In genomic region chr4:40502220-40502619, GRCh38 we compare ENCODE assay signal across 16 cellular contexts.
A peak's percentile ranks its signal among the peaks of the same experiment; 100 is the strongest.
DNase-seq lines count a peak whose midpoint lies in the region; ATAC-seq, FAIRE-seq and TF ChIP-seq lines count a peak whose summit lies in the region.
"Had no signal": no experiment of that assay in that cellular context is flagged by ENCODE, and none has a peak within 500 bp of the region (broad histone marks: within the 10 kb centered on the region; RNA-seq: fewer than 3 reads in every experiment).

No MANE protein-coding gene starts in this region.

- peak overlapping the region; percentile 57; the same call in 1 of the 2 replicates for H3K27ac ChIP-seq in GM12878 (ENCODE audit: control insufficient read depth, insufficient read depth)
- H3K27ac ChIP-seq: gastroesophageal sphincter had no signal

- H3K4me3 Mint-ChIP-seq in activated T-cell treated with anti-CD3 and anti-CD28 coated beads, Interleukin-2, amount 50 U/mL, for 72 hours, result peak overlapping the region in 1 of 2 donors; percentile 54
- H3K4me3 Mint-ChIP-seq: activated B cell treated with CpG ODN at 0.5 μM for 24 hours had no signal

- H3K27ac Mint-ChIP-seq in activated T-cell treated with anti-CD3 and anti-CD28 coated beads, Interleukin-2, amount 50 U/mL, for 72 hours, result peak overlapping the region; percentile 16
- H3K27ac Mint-ChIP-seq: activated B cell treated with CpG ODN at 0.5 μM for 24 hours had no signal

- no TSS peak for BruUV-seq in GM12878 (replicated peaks; lab: Mats Ljungman, UMichigan)

- SMC1A ChIA-PET in GM12878 (lab: Charles Lee; ENCODE audit: uncharacterized antibody, unreplicated experiment), result interaction anchor here (1.0 to 1.9 kb wide), 7 partner anchors 11 to 110 kb away, joined by 3 to 6 read pairs (median 3); no protein-coding TSS in a partner anchor

- peaks cover 0 to 5% of the 10 kb centered on the region in 2 experiments; a peak in 3 of 4 replicates for H3K36me3 ChIP-seq in GM12878 (ENCODE audit: control insufficient read depth in 2 of 2, insufficient read depth in 2 of 2, low read length in 1 of 2)
- H3K36me3 ChIP-seq: gastroesophageal sphincter had no signal

- no peaks in the 10 kb centered on the region for H3K27me3 Mint-ChIP-seq in activated T-cell treated with anti-CD3 and anti-CD28 coated beads, Interleukin-2, amount 50 U/mL, for 72 hours (ENCODE audit: low read depth)
- H3K27me3 Mint-ChIP-seq: activated B cell treated with CpG ODN at 0.5 μM for 24 hours had no signal

- POLR2A ChIA-PET in GM12878 (lab: Charles Lee), result interaction anchor here (0.9 to 1.3 kb wide), 3 partner anchors 13 to 37 kb away, joined by 3 to 4 read pairs (median 3); no protein-coding TSS in a partner anchor

- TF ChIP-seq POLR2A in GM12878 (IDR thresholded peaks at IDR 0.05; ENCODE audit: low read depth, low read length), result no peak

- H3K36me3 Mint-ChIP-seq in activated T-cell treated with anti-CD3 and anti-CD28 coated beads, Interleukin-2, amount 50 U/mL, for 72 hours (ENCODE audit: insufficient read depth in 2 of 2), result no peaks in the 10 kb centered on the region

- no peaks in the 10 kb centered on the region for H3K27me3 ChIP-seq in GM12878 (replicated peaks in 1 of 2; ENCODE audit: control insufficient read depth in 2 of 2, insufficient read depth in 2 of 2, low read length in 1 of 2)
- H3K27me3 ChIP-seq: gastroesophageal sphincter had no signal

- no peaks in the 10 kb centered on the region for H3K9me3 ChIP-seq in GM12878 (replicated peaks; ENCODE audit: control insufficient read depth, insufficient read depth, low read length)
- H3K9me3 ChIP-seq: gastroesophageal sphincter had no signal

- TF ChIP-seq CTCF in GM12878 (IDR thresholded peaks at IDR 0.05 in 2 of 3, conservative IDR thresholded peaks at IDR 0.05 in 1 of 3; ENCODE audit: control insufficient read depth in 2 of 3, extremely low read depth in 1 of 3, insufficient read depth in 1 of 3, low read depth in 3 of 3, low read length in 3 of 3), result no peak

- intact Hi-C loops in GM12878 (cut with micrococcal nuclease; ENCODE audit: unreplicated experiment), result no loop called here

- H4K20me1 ChIP-seq in GM12878 (ENCODE audit: control insufficient read depth, insufficient read depth), result no peaks in the 10 kb centered on the region

- peaks cover 21% of the 10 kb centered on the region for H3K4me1 ChIP-seq in GM12878 (ENCODE audit: control insufficient read depth, insufficient read depth, low read length)
- H3K4me1 ChIP-seq: gastroesophageal sphincter had no signal

- no peak for TF ChIP-seq RAD21 in GM12878 (IDR thresholded peaks at IDR 0.05; ENCODE audit: insufficient read depth, low read depth, low read length)

- H2AFZ ChIP-seq in GM12878 (ENCODE audit: control insufficient read depth, low read depth, low read length), result no peak overlapping the region

- 72% methylated on average over 4 of the region's 4 CpGs for WGBS in GM12878 (ENCODE audit: insufficient coverage, insufficient replicate concordance, low lambda C conversion rate, missing lambda C conversion rate)

- peaks cover 33% of the 10 kb centered on the region for H3K79me2 ChIP-seq in GM12878 (ENCODE audit: control insufficient read depth, insufficient read depth, low read length)

- no peak for TF ChIP-seq EP300 in GM12878 (IDR thresholded peaks at IDR 0.05; ENCODE audit: borderline replicate concordance in 1 of 2, control insufficient read depth in 1 of 2, low read depth in 2 of 2, low read length in 2 of 2)

- no peak overlapping the region for H3K4me2 ChIP-seq in GM12878 (ENCODE audit: control insufficient read depth, insufficient read depth)

- RAD21 ChIA-PET in GM12878 (lab: Charles Lee; ENCODE audit: unreplicated experiment), result interaction anchor here (1.2 kb wide), 1 partner anchor 13 kb away, joined by 7 read pairs; no protein-coding TSS in a partner anchor

- in situ Hi-C loops in KBM-7 (cut with MboI; ENCODE audit: low pct_unique_long_range_greater_than_20kb, low sequenced_read_pairs), result no loop called here
- in situ Hi-C loops in GM12878 (cut with MboI), result no loop called here

- FAIRE-seq in GM12878 (lab: Jason Lieb, UNC), result no peak

- CTCF ChIA-PET in GM12878 (lab: Yijun Ruan, JAX), result interaction anchor here (1.0 to 1.3 kb wide), 3 partner anchors 11 to 16 kb away, joined by 3 to 7 read pairs (median 4); no protein-coding TSS in a partner anchor

- no peak overlapping the region for H3K4me3 ChIP-seq in GM12878
- H3K4me3 ChIP-seq: gastroesophageal sphincter, lung had no signal

- no peak overlapping the region for H3K9ac ChIP-seq in GM12878 (ENCODE audit: control insufficient read depth, insufficient read depth, low read length)

- H3K9me3 Mint-ChIP-seq in activated T-cell treated with anti-CD3 and anti-CD28 coated beads, Interleukin-2, amount 50 U/mL, for 72 hours, result no peaks in the 10 kb centered on the region
- H3K9me3 Mint-ChIP-seq: activated B cell treated with CpG ODN at 0.5 μM for 24 hours had no signal

- DNase-seq in activated T-cell treated with anti-CD3 and anti-CD28 coated beads, Interleukin-2, amount 50 U/mL, for 72 hours, result no peak
- no peak for DNase-seq in activated T-cell treated with anti-CD3 and anti-CD28 coated beads for 4 hours
- peak; percentile 48 for DNase-seq in KBM-7
- DNase-seq in GM12878 (ENCODE audit: low read depth, low spot score), result no peak
- peak; percentile 42 for DNase-seq in renal cortical epithelial cell (ENCODE audit: low read depth)
- DNase-seq in GM19238 (ENCODE audit: insufficient read length, low spot score), result no peak
- DNase-seq: activated B cell treated with CpG ODN at 0.5 μM for 24 hours; activated CD8-positive, alpha-beta memory T cell treated with anti-CD3 and anti-CD28 coated beads, Interleukin-2, amount 50 U/mL, for 4 hours; NCI-H2081 treated with DMSO at 0.1 percent for 48 hours; stimulated activated CD4-positive, alpha-beta T cell treated with anti-CD3 and anti-CD28 coated beads, Interleukin-2, amount 100 ng/mL, for 48 hours had no signal

- peaks cover 28% of the 10 kb centered on the region for H3K4me1 Mint-ChIP-seq in activated T-cell treated with anti-CD3 and anti-CD28 coated beads, Interleukin-2, amount 50 U/mL, for 72 hours (ENCODE audit: low read depth)

- ATAC-seq in activated T-cell treated with anti-CD3 and anti-CD28 coated beads, Interleukin-2, amount 50 U/mL, for 72 hours (replicated peaks in 1 of 2), result no peak
- no peak for ATAC-seq in GM12878
- ATAC-seq in HG03095 (IDR thresholded peaks at IDR 0.05; ENCODE audit: unreplicated experiment), result no peak
- no peak for ATAC-seq in GM21576 (IDR thresholded peaks at IDR 0.05; ENCODE audit: unreplicated experiment)
- ATAC-seq: gastroesophageal sphincter, sciatic nerve, SK-N-SH treated with all-trans-retinoic acid at 6 μM for 48 hours had no signal

TF ChIP-seq in GM12878, 131 proteins besides CTCF, POLR2A, EP300 and RAD21:
- TF ChIP-seq SPI1 (IDR thresholded peaks at IDR 0.05; ENCODE audit: borderline replicate concordance, insufficient read depth, low read depth, low read length), result 0 out of 2 replicates have a peak, but pooled peaks have one; percentile 7
- no peak for TF ChIP-seq JUND (IDR thresholded peaks at IDR 0.05; ENCODE audit: low read depth, low read length)
- no peak for TF ChIP-seq TARDBP (IDR thresholded peaks at IDR 0.05; ENCODE audit: borderline replicate concordance)

Comparison
In these comparisons a context has a peak if more than half of its experiments do, and no peak if none do; other contexts are left out.
1. DNase-seq: peak in KBM-7 (single experiment) and renal cortical epithelial cell (single experiment); none in activated T-cell treated with anti-CD3 and anti-CD28 coated beads, Interleukin-2, amount 50 U/mL, for 72 hours (0 of 2), activated T-cell treated with anti-CD3 and anti-CD28 coated beads for 4 hours (single experiment), GM12878 (single experiment) and GM19238 (single experiment).